In the genomic region with DNA sequence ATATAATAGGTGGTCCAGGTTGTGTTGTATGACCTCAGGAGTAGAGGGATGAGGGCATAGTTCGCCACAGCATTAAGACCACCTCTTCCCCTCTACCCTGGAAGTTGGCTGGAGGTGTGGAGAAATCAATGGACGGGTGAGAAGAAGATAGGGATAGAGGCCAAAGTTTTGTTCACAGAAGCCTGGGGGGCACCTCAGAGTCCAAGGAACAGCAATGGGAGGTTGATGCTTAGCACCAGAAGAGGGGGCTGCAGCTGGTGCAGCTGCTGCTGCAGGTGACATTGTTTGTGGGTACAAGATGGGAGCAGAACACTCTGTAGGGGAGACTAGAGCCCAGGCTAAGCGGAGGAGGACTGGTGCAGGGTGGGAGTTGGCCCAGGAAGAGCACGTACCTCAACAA, we compare ENCODE assay signal across 30 cellular contexts. TPM values are rescaled to one million over a fixed set of nuclear protein-coding genes. Genes with fewer than 3 reads are reported as not detected.
"Had no signal": no experiment of that assay in that cellular context is flagged by ENCODE, and none has a peak within 500 bp of the region (broad histone marks: within the 10 kb centered on the region; RNA-seq: fewer than 3 reads in every experiment).

No MANE protein-coding gene starts in this region.

- H3K4me3 ChIP-seq: ascending aorta, breast epithelium, cardiac muscle cell, colonic mucosa, heart left ventricle had no signal

- H3K36me3 ChIP-seq: ascending aorta, breast epithelium, cardiac muscle cell, colonic mucosa, heart left ventricle had no signal

- H3K4me1 ChIP-seq: ascending aorta, breast epithelium, colonic mucosa had no signal

- H3K27ac ChIP-seq: ascending aorta, breast epithelium, cardiac muscle cell, colonic mucosa, epithelial cell of prostate, heart left ventricle, VCaP had no signal

- DNase-seq: activated B cell treated with CpG ODN at 0.5 μM for 24 hours; activated CD4-positive, alpha-beta T cell treated with anti-CD3 and anti-CD28 coated beads for 48 hours; activated CD4-positive, alpha-beta T cell treated with anti-CD3 and anti-CD28 coated beads, Interleukin-2, amount 50 U/mL, for 1 hour; activated CD4-positive, alpha-beta T cell treated with anti-CD3 and anti-CD28 coated beads, Interleukin-2, amount 50 U/mL, for 48 hours; activated CD8-positive, alpha-beta memory T cell treated with anti-CD3 and anti-CD28 coated beads, Interleukin-2, amount 10 ng/mL, durations not matched to agents 7 days and 5 days; activated CD8-positive, alpha-beta memory T cell treated with anti-CD3 and anti-CD28 coated beads, Interleukin-2, amount 50 U/mL, for 4 hours; activated CD8-positive, alpha-beta T cell treated with anti-CD3 and anti-CD28 coated beads, Interleukin-2, amount 10 ng/mL, durations not matched to agents 7 days and 5 days; activated effector memory CD4-positive, alpha-beta T cell treated with anti-CD3 and anti-CD28 coated beads, Interleukin-2, amount 50 U/mL, for 16 hours; activated naive CD4-positive, alpha-beta T cell treated with anti-CD3 and anti-CD28 coated beads for 36 hours; activated naive CD8-positive, alpha-beta T cell treated with anti-CD3 and anti-CD28 coated beads for 36 hours; activated T-cell treated with anti-CD3 and anti-CD28 coated beads, Interleukin-2, amount 50 U/mL, for 1 hour; activated T-cell treated with anti-CD3 and anti-CD28 coated beads, Interleukin-2, amount 50 U/mL, for 48 hours; central memory CD4-positive, alpha-beta T cell; cerebellar nuclear complex; colonic mucosa; effector CD8-positive, alpha-beta T cell; foreskin fibroblast; glutamatergic neuron; heart left ventricle; T-helper 2 cell had no signal

- H3K9me3 Mint-ChIP-seq: activated naive CD4-positive, alpha-beta T cell treated with anti-CD3 and anti-CD28 coated beads, Interleukin-2, amount 50 U/mL, for 24 hours had no signal

- H3K27ac Mint-ChIP-seq: activated B cell treated with CpG ODN at 0.5 μM for 24 hours; activated CD8-positive, alpha-beta memory T cell treated with anti-CD3 and anti-CD28 coated beads, Interleukin-2, amount 10 ng/mL, durations not matched to agents 7 days and 5 days; activated CD8-positive, alpha-beta T cell treated with anti-CD3 and anti-CD28 coated beads, Interleukin-2, amount 10 ng/mL, durations not matched to agents 7 days and 5 days; activated naive CD4-positive, alpha-beta T cell treated with anti-CD3 and anti-CD28 coated beads for 36 hours; activated naive CD4-positive, alpha-beta T cell treated with anti-CD3 and anti-CD28 coated beads, Interleukin-2, amount 50 U/mL, for 24 hours; activated naive CD8-positive, alpha-beta T cell treated with anti-CD3 and anti-CD28 coated beads for 36 hours; activated T-helper 1 cell treated with anti-CD3 and anti-CD28 coated beads, Interleukin-12 subunit alpha, Interleukin-12 subunit beta, Interleukin-2, Interleukin-4 antibody, amounts not matched to agents 30 ng/mL and 10 ng/mL and 1 ng/mL, durations not matched to agents 14 hours and 24 hours and 36 hours; activated T-helper 2 cell treated with anti-CD3 and anti-CD28 coated beads, Interferon-gamma antibody, Interleukin-2, Interleukin-4, amounts not matched to agents 10 μg/mL and 5 μg/mL and 100 μg/mL, durations not matched to agents 14 hours and 24 hours and 36 hours; brain had no signal

- ATAC-seq: activated CD4-positive, CD25-positive, alpha-beta regulatory T cell treated with anti-CD3 and anti-CD28 coated beads, Interleukin-2, amount 50 U/mL, for 24 hours; activated CD8-positive, alpha-beta memory T cell treated with anti-CD3 and anti-CD28 coated beads, Interleukin-2, amount 10 ng/mL, durations not matched to agents 7 days and 5 days; activated CD8-positive, alpha-beta T cell treated with anti-CD3 and anti-CD28 coated beads, Interleukin-2, amount 10 ng/mL, durations not matched to agents 7 days and 5 days; heart left ventricle had no signal

- H3K9me3 ChIP-seq: ascending aorta, breast epithelium, colonic mucosa had no signal

- H3K4me3 Mint-ChIP-seq: activated B cell treated with CpG ODN at 0.5 μM for 24 hours; activated CD8-positive, alpha-beta memory T cell treated with anti-CD3 and anti-CD28 coated beads, Interleukin-2, amount 10 ng/mL, durations not matched to agents 7 days and 5 days; activated CD8-positive, alpha-beta T cell treated with anti-CD3 and anti-CD28 coated beads, Interleukin-2, amount 10 ng/mL, durations not matched to agents 7 days and 5 days; activated naive CD4-positive, alpha-beta T cell treated with anti-CD3 and anti-CD28 coated beads for 36 hours; activated naive CD4-positive, alpha-beta T cell treated with anti-CD3 and anti-CD28 coated beads, Interleukin-2, amount 50 U/mL, for 24 hours; activated naive CD8-positive, alpha-beta T cell treated with anti-CD3 and anti-CD28 coated beads for 36 hours; activated T-helper 1 cell treated with anti-CD3 and anti-CD28 coated beads, Interleukin-12 subunit alpha, Interleukin-12 subunit beta, Interleukin-2, Interleukin-4 antibody, amounts not matched to agents 30 ng/mL and 10 ng/mL and 1 ng/mL, durations not matched to agents 14 hours and 24 hours and 36 hours; brain had no signal

- H3K27me3 Mint-ChIP-seq: activated CD8-positive, alpha-beta memory T cell treated with anti-CD3 and anti-CD28 coated beads, Interleukin-2, amount 10 ng/mL, durations not matched to agents 7 days and 5 days; activated naive CD4-positive, alpha-beta T cell treated with anti-CD3 and anti-CD28 coated beads, Interleukin-2, amount 50 U/mL, for 24 hours; activated naive CD8-positive, alpha-beta T cell treated with anti-CD3 and anti-CD28 coated beads for 36 hours had no signal

- H3K36me3 Mint-ChIP-seq: activated naive CD8-positive, alpha-beta T cell treated with anti-CD3 and anti-CD28 coated beads for 36 hours; brain had no signal

- H3K27me3 ChIP-seq: ascending aorta, breast epithelium, cardiac muscle cell, colonic mucosa, heart left ventricle had no signal

RNA-seq across cellular contexts. Expression of gene SPON1, which starts 31.2 kb away (rescaled TPM):
- total RNA-seq: activated B cell treated with CpG ODN at 0.5 μM for 24 hours; activated CD8-positive, alpha-beta memory T cell treated with anti-CD3 and anti-CD28 coated beads, Interleukin-2, amount 10 ng/mL, durations not matched to agents 7 days and 5 days had no signal
